In the genomic region with DNA sequence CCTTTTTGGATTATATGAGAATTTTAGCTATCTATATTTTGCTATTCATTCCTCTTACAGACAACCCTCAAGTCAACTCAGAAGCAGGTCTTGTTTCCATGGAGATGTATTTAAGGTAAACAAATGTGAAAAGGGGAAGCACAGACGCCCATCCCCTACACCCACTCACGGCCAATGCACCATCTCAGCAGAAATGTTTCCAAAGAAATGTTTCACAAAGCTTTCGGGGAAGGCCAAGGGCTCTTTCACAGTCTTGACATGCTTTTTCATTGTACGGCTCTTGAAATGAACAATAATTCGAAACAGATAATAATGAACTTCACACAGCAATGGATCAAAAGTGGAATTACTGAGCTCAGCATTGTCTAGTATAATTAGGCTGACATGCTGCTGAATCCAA, we compare ENCODE assay signal across 8 cellular contexts.
A peak's percentile ranks its signal among the peaks of the same experiment; 100 is the strongest.
DNase-seq lines count a peak whose midpoint lies in the region; ATAC-seq, FAIRE-seq and TF ChIP-seq lines count a peak whose summit lies in the region.

No MANE protein-coding gene starts in this region.

- H3K27me3 ChIP-seq in right lobe of liver (no peaks in the 10 kb centered on the region), HepG2 (ENCODE audit: control insufficient read depth in 1 of 2, insufficient read depth in 2 of 2, low read length in 2 of 2) (peaks cover 2 to 4% of the 10 kb centered on the region in 2 experiments; a peak in 1 of 5 replicates), mucosa of rectum (ENCODE audit: control insufficient read depth in 2 of 2, insufficient read depth in 2 of 2, low read length in 2 of 2) (no peaks in the 10 kb centered on the region)

- WGBS in right lobe of liver (ENCODE audit: insufficient coverage, low coverage, low lambda C conversion rate, missing lambda C conversion rate): 48% methylated on average over 5 of the region's 5 CpGs
- WGBS in HepG2 (ENCODE audit: low lambda C conversion rate): 12% methylated on average over 5 of the region's 5 CpGs

- DNase-seq in right lobe of liver (peak in 1 of 3 donors; percentile 50), HepG2 (ENCODE audit: low spot score) (no peak), cerebellum (ENCODE audit: low spot score) (no peak), SHP77 treated with DMSO at 0.1 percent for 48 hours (lab: John Stamatoyannopoulos, UW) (no peak), glomerular visceral epithelial cell (ENCODE audit: extremely low spot score) (no peak)
- peak; percentile 91 for DNase-seq in activated CD4-positive, alpha-beta memory T cell treated with anti-CD3 and anti-CD28 coated beads for 36 hours

- no peak for TF ChIP-seq RAD21 in HepG2 (CRISPR knock-in tag; IDR thresholded peaks at IDR 0.05)

- peak overlapping the region; percentile 96 for H3K27ac Mint-ChIP-seq in activated CD4-positive, alpha-beta memory T cell treated with anti-CD3 and anti-CD28 coated beads for 36 hours

- intact Hi-C loops in right lobe of liver (cut with DNase I) (no loop called here), HepG2 (cut with micrococcal nuclease; ENCODE audit: unreplicated experiment) (no loop called here)
- intact Hi-C loops in activated CD4-positive, alpha-beta memory T cell treated with anti-CD3 and anti-CD28 coated beads for 36 hours (cut with micrococcal nuclease): loop anchor here (1.0 to 2.0 kb wide), 15 partner anchors 8 to 930 kb away; no protein-coding TSS in a partner anchor

- H3K79me2 ChIP-seq in HepG2 (ENCODE audit: insufficient read depth, low read length): no peaks in the 10 kb centered on the region

- H3K36me3 ChIP-seq in right lobe of liver: no peaks in the 10 kb centered on the region
- H3K36me3 ChIP-seq in HepG2 (replicated peaks in 1 of 2; ENCODE audit: control insufficient read depth in 1 of 2, insufficient read depth in 2 of 2, low read length in 2 of 2): no peaks in the 10 kb centered on the region
- no peaks in the 10 kb centered on the region for H3K36me3 ChIP-seq in mucosa of rectum (ENCODE audit: control insufficient read depth in 2 of 2, insufficient read depth in 2 of 2, low read length in 2 of 2)

- TF ChIP-seq EP300 in HepG2 (IDR thresholded peaks at IDR 0.05; ENCODE audit: low read depth in 2 of 2, low read length in 2 of 2) (no peak), HepG2 (CRISPR knock-in tag; IDR thresholded peaks at IDR 0.05; ENCODE audit: borderline replicate concordance) (no peak)

- no peak for FAIRE-seq in HepG2 (lab: Jason Lieb, UNC)

- POLR2A ChIA-PET in HepG2 (lab: Yijun Ruan, JAX): no interaction called here
- POLR2A ChIA-PET in activated CD4-positive, alpha-beta memory T cell treated with anti-CD3 and anti-CD28 coated beads for 36 hours (lab: Charles Lee): interaction anchor here (0.6 to 5.3 kb wide), 16 partner anchors 10 to 248 kb away, joined by 3 to 89 read pairs (median 6); a partner anchor contains a TSS

- TF ChIP-seq CTCF in right lobe of liver (IDR thresholded peaks at IDR 0.05) (no peak), HepG2 (CRISPR knock-in tag; IDR thresholded peaks at IDR 0.05) (no peak)

- no peaks in the 10 kb centered on the region for H3K9me3 ChIP-seq in right lobe of liver
- H3K9me3 ChIP-seq in HepG2 (ENCODE audit: low read length): peaks cover 10% of the 10 kb centered on the region; the same call in 1 of the 2 replicates
- no peaks in the 10 kb centered on the region for H3K9me3 ChIP-seq in mucosa of rectum (ENCODE audit: control insufficient read depth in 2 of 2, low read length in 2 of 2)

- TF ChIP-seq POLR2A in right lobe of liver (IDR thresholded peaks at IDR 0.05) (no peak), HepG2 (IDR thresholded peaks at IDR 0.05; ENCODE audit: insufficient read depth in 1 of 2, low read depth in 2 of 2, low read length in 2 of 2) (no peak)

- no peak overlapping the region for H3K4me3 ChIP-seq in right lobe of liver
- no peak overlapping the region for H3K4me3 ChIP-seq in HepG2 (replicated peaks in 1 of 3; ENCODE audit: insufficient read depth in 1 of 3, low read depth in 2 of 3, low read length in 3 of 3)
- no peak overlapping the region for H3K4me3 ChIP-seq in mucosa of rectum (ENCODE audit: low read length in 2 of 2)

- H3K36me3 Mint-ChIP-seq in activated CD4-positive, alpha-beta memory T cell treated with anti-CD3 and anti-CD28 coated beads for 36 hours: peaks cover 15% of the 10 kb centered on the region

- H3K9ac ChIP-seq in HepG2 (ENCODE audit: insufficient read depth, low read depth, low read length) (no peak overlapping the region), mucosa of rectum (ENCODE audit: low read depth in 1 of 2, low read length in 2 of 2) (no peak overlapping the region)

- no peak overlapping the region for H2AFZ ChIP-seq in HepG2 (ENCODE audit: low read length)

- H3K4me3 Mint-ChIP-seq in activated CD4-positive, alpha-beta memory T cell treated with anti-CD3 and anti-CD28 coated beads for 36 hours: peak overlapping the region; percentile 17

- in situ Hi-C loops in HepG2 (cut with HindIII; ENCODE audit: extremely low pct_ligation_motif_present, low pct_unique_long_range_greater_than_20kb): no loop called here

- H3K4me1 Mint-ChIP-seq in activated CD4-positive, alpha-beta memory T cell treated with anti-CD3 and anti-CD28 coated beads for 36 hours (ENCODE audit: low read depth): peaks cover 76% of the 10 kb centered on the region

- no peak overlapping the region for H3K4me2 ChIP-seq in HepG2 (ENCODE audit: low read depth, low read length)

- ATAC-seq in right lobe of liver (peak; percentile 48 to 66 (median 57)), HepG2 (no peak), HG03280 (IDR thresholded peaks at IDR 0.05; ENCODE audit: unreplicated experiment) (peak; percentile 76)

- BruUV-seq in HepG2 (replicated peaks; lab: Mats Ljungman, UMichigan): no TSS peak

- CTCF ChIA-PET in HepG2 (lab: Yijun Ruan, JAX; ENCODE audit: low intra/inter-chr PET ratio, low total read pairs): no interaction called here
- CTCF ChIA-PET in activated CD4-positive, alpha-beta memory T cell treated with anti-CD3 and anti-CD28 coated beads for 36 hours (lab: Charles Lee): interaction anchor here (0.7 to 3.6 kb wide), 16 partner anchors 9 to 256 kb away, joined by 3 to 37 read pairs (median 4); a partner anchor contains a TSS

- H3K27me3 Mint-ChIP-seq in activated CD4-positive, alpha-beta memory T cell treated with anti-CD3 and anti-CD28 coated beads for 36 hours: no peaks in the 10 kb centered on the region

- H3K9me3 Mint-ChIP-seq in activated CD4-positive, alpha-beta memory T cell treated with anti-CD3 and anti-CD28 coated beads for 36 hours: peaks cover 20% of the 10 kb centered on the region

- H4K20me1 ChIP-seq in HepG2 (ENCODE audit: insufficient read depth, low read length): no peaks in the 10 kb centered on the region

- H3K4me1 ChIP-seq in right lobe of liver: no peaks in the 10 kb centered on the region
- H3K4me1 ChIP-seq in HepG2 (ENCODE audit: insufficient read depth, low read length): no peaks in the 10 kb centered on the region
- H3K4me1 ChIP-seq in mucosa of rectum (ENCODE audit: control insufficient read depth in 2 of 2, insufficient read depth in 2 of 2, low read length in 2 of 2): peaks cover 0 to 2% of the 10 kb centered on the region in 2 donors

- H3K27ac ChIP-seq in right lobe of liver (peak overlapping the region in 1 of 3 donors; percentile 13), HepG2 (ENCODE audit: extremely low read length, insufficient read depth, low read length) (no peak overlapping the region), mucosa of rectum (ENCODE audit: low read depth in 2 of 2, low read length in 2 of 2) (peak overlapping the region; percentile 44 to 52)

TF ChIP-seq in HepG2, 621 proteins besides CTCF, POLR2A, EP300 and RAD21:
- TF ChIP-seq CREB1 (IDR thresholded peaks at IDR 0.05): no peak
- no peak for TF ChIP-seq CREB1 (CRISPR knock-in tag; IDR thresholded peaks at IDR 0.05)
- TF ChIP-seq, protein P1, sequence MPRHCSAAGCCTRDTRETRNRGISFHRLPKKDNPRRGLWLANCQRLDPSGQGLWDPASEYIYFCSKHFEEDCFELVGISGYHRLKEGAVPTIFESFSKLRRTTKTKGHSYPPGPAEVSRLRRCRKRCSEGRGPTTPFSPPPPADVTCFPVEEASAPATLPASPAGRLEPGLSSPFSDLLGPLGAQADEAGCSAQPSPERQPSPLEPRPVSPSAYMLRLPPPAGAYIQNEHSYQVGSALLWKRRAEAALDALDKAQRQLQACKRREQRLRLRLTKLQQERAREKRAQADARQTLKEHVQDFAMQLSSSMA (CRISPR knock-in tag; IDR thresholded peaks at IDR 0.05): no peak
- TF ChIP-seq CEBPB (IDR thresholded peaks at IDR 0.05; ENCODE audit: borderline replicate concordance, low read depth, low read length): no peak
- TF ChIP-seq XBP1 (CRISPR knock-in tag; IDR thresholded peaks at IDR 0.05): no peak
- no peak for TF ChIP-seq ZNF589 (CRISPR knock-in tag; conservative IDR thresholded peaks at IDR 0.05)
- no peak for TF ChIP-seq NFYC (CRISPR knock-in tag; IDR thresholded peaks at IDR 0.05)
